ENCODE assay signal across 8 cellular contexts in genomic region chr12:110449799-110450497, GRCh38. TPM values are rescaled to one million over a fixed set of nuclear protein-coding genes. Genes with fewer than 3 reads are reported as not detected.
DNase-seq lines count a peak whose midpoint lies in the region; ATAC-seq and TF ChIP-seq lines count a peak whose summit lies in the region.

TSS of gene ARPC3 (minus strand) at chr12:110450337. CDS start at chr12:110450260, 77 bp downstream.

- ATAC-seq in natural killer cell = peak; percentile 95 to 98 (median 96)

- H3K9me3 Mint-ChIP-seq in activated T-helper 2 cell treated with anti-CD3 and anti-CD28 coated beads, Interferon-gamma antibody, Interleukin-2, Interleukin-4, amounts not matched to agents 10 μg/mL and 5 μg/mL and 100 μg/mL, durations not matched to agents 14 hours and 24 hours and 36 hours = no peaks in the 10 kb centered on the region
- no peaks in the 10 kb centered on the region for H3K9me3 Mint-ChIP-seq in natural killer cell

- peak; percentile 91 for TF ChIP-seq CTCF in LNCaP clone FGC (IDR thresholded peaks at IDR 0.05; ENCODE audit: control insufficient read depth, extremely low read depth, insufficient read depth)
- peak; percentile 90 for TF ChIP-seq CTCF in RWPE1 (conservative IDR thresholded peaks at IDR 0.05; ENCODE audit: low read depth)
- TF ChIP-seq CTCF in fibroblast of mammary gland (conservative IDR thresholded peaks at IDR 0.05; ENCODE audit: control insufficient read depth, insufficient read depth, low read depth, low read length) = peak; percentile 78
- peak; percentile 77 for TF ChIP-seq CTCF in natural killer cell (IDR thresholded peaks at IDR 0.05)

- H3K27ac Mint-ChIP-seq in activated T-helper 2 cell treated with anti-CD3 and anti-CD28 coated beads, Interferon-gamma antibody, Interleukin-2, Interleukin-4, amounts not matched to agents 10 μg/mL and 5 μg/mL and 100 μg/mL, durations not matched to agents 14 hours and 24 hours and 36 hours = peak within 1 kb of the TSS; percentile 99
- peak within 1 kb of the TSS; percentile 99 for H3K27ac Mint-ChIP-seq in natural killer cell

- H3K27me3 Mint-ChIP-seq in activated T-helper 2 cell treated with anti-CD3 and anti-CD28 coated beads, Interferon-gamma antibody, Interleukin-2, Interleukin-4, amounts not matched to agents 10 μg/mL and 5 μg/mL and 100 μg/mL, durations not matched to agents 14 hours and 24 hours and 36 hours (ENCODE audit: low read depth) = no peaks in the 10 kb centered on the region
- no peaks in the 10 kb centered on the region for H3K27me3 Mint-ChIP-seq in natural killer cell (ENCODE audit: low read depth in 2 of 2)

- peaks cover 24% of the 10 kb centered on the region for H3K4me1 Mint-ChIP-seq in activated T-helper 2 cell treated with anti-CD3 and anti-CD28 coated beads, Interferon-gamma antibody, Interleukin-2, Interleukin-4, amounts not matched to agents 10 μg/mL and 5 μg/mL and 100 μg/mL, durations not matched to agents 14 hours and 24 hours and 36 hours (ENCODE audit: low read depth)
- peaks cover 38 to 39% of the 10 kb centered on the region in 2 donors for H3K4me1 Mint-ChIP-seq in natural killer cell

- DNase-seq in ELR (ENCODE audit: low read depth) (peak; percentile 97), H4 (ENCODE audit: low spot score) (peak; percentile 93), LNCaP clone FGC (ENCODE audit: low read depth) (peak; percentile 83), RWPE1 (ENCODE audit: low spot score) (peak; percentile 85), fibroblast of mammary gland (ENCODE audit: low read depth) (peak; percentile 92), natural killer cell (peak; percentile 92)
- DNase-seq in activated T-helper 2 cell treated with anti-CD3 and anti-CD28 coated beads, Interferon-gamma antibody, Interleukin-2, Interleukin-4, amounts not matched to agents 10 μg/mL and 5 μg/mL and 100 μg/mL, durations not matched to agents 14 hours and 24 hours and 36 hours (ENCODE audit: low spot score) = peak; percentile 95
- peak; percentile 94 for DNase-seq in stimulated activated naive CD4-positive, alpha-beta T cell treated with Interleukin-2 at 50 U/mL for 16 hours (lab: John Stamatoyannopoulos, UW)

- peaks cover 56% of the 10 kb centered on the region for H3K36me3 Mint-ChIP-seq in activated T-helper 2 cell treated with anti-CD3 and anti-CD28 coated beads, Interferon-gamma antibody, Interleukin-2, Interleukin-4, amounts not matched to agents 10 μg/mL and 5 μg/mL and 100 μg/mL, durations not matched to agents 14 hours and 24 hours and 36 hours (ENCODE audit: low read depth)
- H3K36me3 Mint-ChIP-seq in natural killer cell = peaks cover 6% of the 10 kb centered on the region

- intact Hi-C loops in activated T-helper 2 cell treated with anti-CD3 and anti-CD28 coated beads, Interferon-gamma antibody, Interleukin-2, Interleukin-4, amounts not matched to agents 10 μg/mL and 5 μg/mL and 100 μg/mL, durations not matched to agents 14 hours and 24 hours and 36 hours (cut with micrococcal nuclease) = loop anchor here (1.0 kb wide), 3 partner anchors 18 to 152 kb away; partner anchors contain the start of genes FAM216A and GPN3
- intact Hi-C loops in natural killer cell (cut with micrococcal nuclease) = loop anchor here (1.0 kb wide), 6 partner anchors 18 to 438 kb away; partner anchors contain the start of genes FAM216A and GPN3

- H3K4me3 ChIP-seq in LNCaP clone FGC (ENCODE audit: low read depth, low read length) (peak within 1 kb of the TSS; percentile 86), fibroblast of mammary gland (ENCODE audit: control insufficient read depth, low read depth, low read length) (peak within 1 kb of the TSS; percentile 97)

- peak within 1 kb of the TSS; percentile 100 for H3K4me3 Mint-ChIP-seq in activated T-helper 2 cell treated with anti-CD3 and anti-CD28 coated beads, Interferon-gamma antibody, Interleukin-2, Interleukin-4, amounts not matched to agents 10 μg/mL and 5 μg/mL and 100 μg/mL, durations not matched to agents 14 hours and 24 hours and 36 hours (ENCODE audit: low read depth)
- H3K4me3 Mint-ChIP-seq in natural killer cell = peak within 1 kb of the TSS; percentile 100

- POLR2A ChIA-PET in RWPE1 (lab: Yijun Ruan, JAX; ENCODE audit: low non-redundant PET) = no interaction called here

- CTCF ChIA-PET in RWPE1 (lab: Yijun Ruan, JAX) = interaction anchor here (0.6 to 2.3 kb wide), 18 partner anchors 9 to 1562 kb away, joined by 3 to 20 read pairs (median 4); partner anchors contain the start of gene GPN3

- H3K27ac ChIP-seq in RWPE1 = peak within 1 kb of the TSS; percentile 90

RNA-seq across cellular contexts. Expression of gene ARPC3, which starts in this region (rescaled TPM):
- total RNA-seq in H4 (2014; rRNA removed; shearing (Covaris generic)) = 970 and 1,154 TPM in 2 replicates
- total RNA-seq in activated T-helper 2 cell treated with anti-CD3 and anti-CD28 coated beads, Interferon-gamma antibody, Interleukin-2, Interleukin-4, amounts not matched to agents 10 μg/mL and 5 μg/mL and 100 μg/mL, durations not matched to agents 14 hours and 24 hours and 36 hours = 312 and 338 TPM in 2 replicates
- 100 to 1,000 TPM; 298 to 344 (median 311) TPM for total RNA-seq in natural killer cell

Comparison
In these comparisons a context has a peak if more than half of its experiments do, and no peak if none do; other contexts are left out.
1. Peak in every context shown above with its lines: DNase-seq, ATAC-seq, H3K4me3 ChIP-seq and H3K27ac ChIP-seq.